ENCODE assay signal across 21 cellular contexts in the genomic region with DNA sequence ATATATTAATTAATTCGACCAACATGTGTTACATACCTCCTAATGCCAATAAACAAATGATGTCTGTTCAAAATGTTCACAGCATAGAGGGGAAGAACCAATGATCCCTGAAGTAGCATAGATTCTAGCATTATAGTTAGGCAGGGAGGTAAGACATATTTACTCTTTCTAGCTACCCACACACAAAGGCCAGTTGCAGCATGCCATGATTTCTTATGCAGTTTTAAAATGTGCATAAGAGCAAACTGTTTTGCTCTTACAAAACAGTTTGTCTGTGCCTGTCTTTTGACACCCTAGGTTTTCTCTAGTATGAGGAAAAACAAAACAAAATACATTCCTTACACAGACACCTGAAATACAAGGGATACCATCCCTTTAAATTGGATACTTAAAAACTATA.
"Had no signal": no experiment of that assay in that cellular context is flagged by ENCODE, and none has a peak within 500 bp of the region (broad histone marks: within the 10 kb centered on the region; RNA-seq: fewer than 3 reads in every experiment).

No MANE protein-coding gene starts in this region.

- FAIRE-seq: endometrium, frontal cortex had no signal

- H3K4me2 ChIP-seq: hepatocyte had no signal

- H2AFZ ChIP-seq: hepatocyte had no signal

- H3K27me3 ChIP-seq: colonic mucosa, esophagus muscularis mucosa, foreskin keratinocyte, gastroesophageal sphincter, heart left ventricle, hepatocyte had no signal

- H3K27ac ChIP-seq: colonic mucosa, esophagus muscularis mucosa, foreskin keratinocyte, gastroesophageal sphincter, hepatocyte, lower lobe of right lung had no signal

- DNase-seq: cerebellar nuclear complex; colonic mucosa; cortex of kidney; effector CD8-positive, alpha-beta T cell; effector memory CD8-positive, alpha-beta T cell; endodermal cell; heart left ventricle; hypothalamus; islet precursor cell; kidney; left colon; left ventricle myocardium superior; lower lobe of right lung; mucosa of descending colon had no signal

- H3K36me3 ChIP-seq: colonic mucosa, esophagus muscularis mucosa, gastroesophageal sphincter, lower lobe of right lung had no signal

- ATAC-seq: effector memory CD8-positive, alpha-beta T cell; gastroesophageal sphincter; heart left ventricle; left colon; left lobe of liver; left ventricle myocardium superior; lower lobe of right lung; mucosa of descending colon had no signal

- H3K79me2 ChIP-seq: hepatocyte had no signal

- H3K9me3 ChIP-seq: colonic mucosa, esophagus muscularis mucosa, gastroesophageal sphincter, heart left ventricle, lower lobe of right lung, mucosa of descending colon had no signal

- H3K4me1 ChIP-seq: colonic mucosa, foreskin keratinocyte, gastroesophageal sphincter, lower lobe of right lung had no signal

- H3K4me3 ChIP-seq: colonic mucosa, esophagus muscularis mucosa, gastroesophageal sphincter, heart left ventricle, hepatocyte, lower lobe of right lung, mucosa of descending colon had no signal
